ENCODE assay signal across 13 cellular contexts in the genomic region with DNA sequence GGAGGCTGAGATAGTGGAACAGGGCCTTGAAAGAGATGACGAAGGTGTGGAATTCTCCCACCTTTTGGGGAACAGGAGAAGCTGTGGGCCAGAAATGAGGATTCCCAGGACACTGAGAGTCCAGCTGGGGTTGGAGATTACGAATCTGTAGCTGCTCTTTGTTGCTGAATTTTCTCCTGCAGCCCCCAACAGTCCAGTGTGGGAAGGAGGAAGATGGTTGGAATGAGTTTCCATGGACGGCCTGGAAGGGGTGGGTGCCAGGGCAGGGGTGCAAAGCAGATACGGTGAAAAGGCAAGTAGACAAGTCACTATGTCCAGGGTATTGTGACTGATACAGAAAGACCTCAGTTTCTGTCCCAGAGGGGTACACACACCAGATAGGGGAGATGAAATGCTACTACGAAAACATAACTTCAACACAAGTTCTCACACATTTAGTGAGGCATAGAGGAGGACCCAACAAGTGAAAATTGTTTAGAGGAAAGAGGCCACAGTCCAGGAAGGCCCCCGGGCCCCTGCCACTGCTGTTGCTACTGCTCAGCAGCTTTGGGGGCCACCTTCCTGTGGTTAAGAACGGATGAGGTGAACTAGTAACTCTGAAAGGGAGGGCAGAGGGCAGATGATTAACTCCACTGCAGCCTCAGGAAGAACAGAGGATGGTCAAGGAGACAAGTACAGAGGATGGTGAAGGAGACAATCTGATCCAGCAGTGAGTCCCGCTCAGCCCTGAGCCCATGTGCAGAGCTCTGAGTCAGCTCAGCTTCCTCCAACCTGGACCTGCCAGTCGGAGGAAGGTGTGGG. TPM values are rescaled to one million over a fixed set of nuclear protein-coding genes. Genes with fewer than 3 reads are reported as not detected.
DNase-seq lines count a peak whose midpoint lies in the region; ATAC-seq and TF ChIP-seq lines count a peak whose summit lies in the region.
"Had no signal": no experiment of that assay in that cellular context is flagged by ENCODE, and none has a peak within 500 bp of the region (broad histone marks: within the 10 kb centered on the region; RNA-seq: fewer than 3 reads in every experiment).

No MANE protein-coding gene starts in this region.

- peak overlapping the region in 1 of 12 donors; percentile 49 for H3K27ac ChIP-seq in heart left ventricle
- H3K27ac ChIP-seq: psoas muscle had no signal

- H3K36me3 Mint-ChIP-seq in activated naive CD8-positive, alpha-beta T cell treated with anti-CD3 and anti-CD28 coated beads, Interleukin-2, amount 10 ng/mL, durations not matched to agents 7 days and 5 days: peaks cover 13% of the 10 kb centered on the region
- no peaks in the 10 kb centered on the region for H3K36me3 Mint-ChIP-seq in activated T-helper 2 cell treated with anti-CD3 and anti-CD28 coated beads, Interferon-gamma antibody, Interleukin-2, Interleukin-4, amounts not matched to agents 10 μg/mL and 5 μg/mL and 100 μg/mL, durations not matched to agents 14 hours and 24 hours and 36 hours (ENCODE audit: low read depth)

- no peak overlapping the region for H3K4me3 ChIP-seq in heart left ventricle
- H3K4me3 ChIP-seq: K562, psoas muscle had no signal

- no peak overlapping the region for H3K27ac Mint-ChIP-seq in activated naive CD8-positive, alpha-beta T cell treated with anti-CD3 and anti-CD28 coated beads, Interleukin-2, amount 10 ng/mL, durations not matched to agents 7 days and 5 days
- no peak overlapping the region for H3K27ac Mint-ChIP-seq in activated T-helper 2 cell treated with anti-CD3 and anti-CD28 coated beads, Interferon-gamma antibody, Interleukin-2, Interleukin-4, amounts not matched to agents 10 μg/mL and 5 μg/mL and 100 μg/mL, durations not matched to agents 14 hours and 24 hours and 36 hours
- H3K27ac Mint-ChIP-seq: CD14-positive monocyte had no signal

- CTCF ChIA-PET in GM10248 (lab: Yijun Ruan, JAX): interaction anchor here (0.8 to 4.0 kb wide), 11 partner anchors 10 to 180 kb away, joined by 3 to 26 read pairs (median 3); no protein-coding TSS in a partner anchor

- no peaks in the 10 kb centered on the region for H3K27me3 ChIP-seq in heart left ventricle

- no peaks in the 10 kb centered on the region for H3K27me3 Mint-ChIP-seq in activated naive CD8-positive, alpha-beta T cell treated with anti-CD3 and anti-CD28 coated beads, Interleukin-2, amount 10 ng/mL, durations not matched to agents 7 days and 5 days
- H3K27me3 Mint-ChIP-seq in activated T-helper 2 cell treated with anti-CD3 and anti-CD28 coated beads, Interferon-gamma antibody, Interleukin-2, Interleukin-4, amounts not matched to agents 10 μg/mL and 5 μg/mL and 100 μg/mL, durations not matched to agents 14 hours and 24 hours and 36 hours (ENCODE audit: low read depth): peaks cover 3% of the 10 kb centered on the region

- H3K9me3 ChIP-seq in heart left ventricle: peaks cover 0 to 5% (median 0%) of the 10 kb centered on the region in 12 donors
- H3K9me3 ChIP-seq: psoas muscle had no signal

- POLR2A ChIA-PET in GM10248 (lab: Yijun Ruan, JAX): no interaction called here
- POLR2A ChIA-PET in activated naive CD8-positive, alpha-beta T cell treated with anti-CD3 and anti-CD28 coated beads, Interleukin-2, amount 10 ng/mL, durations not matched to agents 7 days and 5 days (lab: Charles Lee): interaction anchor here (2.2 kb wide), 1 partner anchor 18 kb away, joined by 19 read pairs; no protein-coding TSS in a partner anchor

- intact Hi-C loops in heart left ventricle (cut with DNase I): no loop called here
- intact Hi-C loops in activated T-helper 2 cell treated with anti-CD3 and anti-CD28 coated beads, Interferon-gamma antibody, Interleukin-2, Interleukin-4, amounts not matched to agents 10 μg/mL and 5 μg/mL and 100 μg/mL, durations not matched to agents 14 hours and 24 hours and 36 hours (cut with micrococcal nuclease): no loop called here

- H3K36me3 ChIP-seq in heart left ventricle: no peaks in the 10 kb centered on the region

- 67 to 76% (median 67%) methylated on average over 9 of the region's 9 CpGs for WGBS in heart left ventricle, 4 donors

- no peak overlapping the region for H3K4me3 Mint-ChIP-seq in activated naive CD8-positive, alpha-beta T cell treated with anti-CD3 and anti-CD28 coated beads, Interleukin-2, amount 10 ng/mL, durations not matched to agents 7 days and 5 days
- no peak overlapping the region for H3K4me3 Mint-ChIP-seq in activated T-helper 2 cell treated with anti-CD3 and anti-CD28 coated beads, Interferon-gamma antibody, Interleukin-2, Interleukin-4, amounts not matched to agents 10 μg/mL and 5 μg/mL and 100 μg/mL, durations not matched to agents 14 hours and 24 hours and 36 hours (ENCODE audit: low read depth)
- H3K4me3 Mint-ChIP-seq: CD14-positive monocyte had no signal

- DNase-seq in GM10248 (ENCODE audit: extremely low spot score): peak; percentile 53
- DNase-seq in activated naive CD8-positive, alpha-beta T cell treated with anti-CD3 and anti-CD28 coated beads, Interleukin-2, amount 10 ng/mL, durations not matched to agents 7 days and 5 days: peak; percentile 53
- DNase-seq in heart left ventricle: no peak
- DNase-seq in NCI-H2029 treated with DMSO at 0.1 percent for 48 hours (lab: John Stamatoyannopoulos, UW): no peak
- no peak for DNase-seq in Ammon's horn (ENCODE audit: low spot score)
- DNase-seq in activated T-helper 2 cell treated with anti-CD3 and anti-CD28 coated beads, Interferon-gamma antibody, Interleukin-2, Interleukin-4, amounts not matched to agents 10 μg/mL and 5 μg/mL and 100 μg/mL, durations not matched to agents 14 hours and 24 hours and 36 hours (ENCODE audit: low spot score): no peak
- DNase-seq: NCI-H82, psoas muscle had no signal

- no peaks in the 10 kb centered on the region for H3K9me3 Mint-ChIP-seq in activated naive CD8-positive, alpha-beta T cell treated with anti-CD3 and anti-CD28 coated beads, Interleukin-2, amount 10 ng/mL, durations not matched to agents 7 days and 5 days
- no peaks in the 10 kb centered on the region for H3K9me3 Mint-ChIP-seq in activated T-helper 2 cell treated with anti-CD3 and anti-CD28 coated beads, Interferon-gamma antibody, Interleukin-2, Interleukin-4, amounts not matched to agents 10 μg/mL and 5 μg/mL and 100 μg/mL, durations not matched to agents 14 hours and 24 hours and 36 hours

- TF ChIP-seq CTCF in GM10248 (IDR thresholded peaks at IDR 0.05; ENCODE audit: control extremely low read depth, extremely low read depth, low read depth, missing control alignments): no peak
- no peak for TF ChIP-seq CTCF in heart left ventricle (IDR thresholded peaks at IDR 0.05)

- ATAC-seq in GM19438 (IDR thresholded peaks at IDR 0.05; ENCODE audit: low read depth, unreplicated experiment) (peak; percentile 90), HG03108 (IDR thresholded peaks at IDR 0.05; ENCODE audit: unreplicated experiment) (peak; percentile 85), heart left ventricle (no peak)
- ATAC-seq in activated naive CD8-positive, alpha-beta T cell treated with anti-CD3 and anti-CD28 coated beads, Interleukin-2, amount 10 ng/mL, durations not matched to agents 7 days and 5 days (ENCODE audit: low read depth): peak; percentile 89
- ATAC-seq: K562, psoas muscle had no signal

- peaks cover 13% of the 10 kb centered on the region for H3K4me1 Mint-ChIP-seq in activated naive CD8-positive, alpha-beta T cell treated with anti-CD3 and anti-CD28 coated beads, Interleukin-2, amount 10 ng/mL, durations not matched to agents 7 days and 5 days
- H3K4me1 Mint-ChIP-seq in activated T-helper 2 cell treated with anti-CD3 and anti-CD28 coated beads, Interferon-gamma antibody, Interleukin-2, Interleukin-4, amounts not matched to agents 10 μg/mL and 5 μg/mL and 100 μg/mL, durations not matched to agents 14 hours and 24 hours and 36 hours (ENCODE audit: low read depth): peaks cover 1% of the 10 kb centered on the region

- TF ChIP-seq POLR2A in heart left ventricle (IDR thresholded peaks at IDR 0.05): no peak

- peaks cover 0 to 27% (median 0%) of the 10 kb centered on the region in 12 donors for H3K4me1 ChIP-seq in heart left ventricle
- H3K4me1 ChIP-seq: psoas muscle had no signal

RNA-seq across cellular contexts. Expression of gene CD244, which starts 7.3 kb away (rescaled TPM):
- 1 to 10 TPM; 6.0 to 7.8 TPM for total RNA-seq in activated naive CD8-positive, alpha-beta T cell treated with anti-CD3 and anti-CD28 coated beads, Interleukin-2, amount 10 ng/mL, durations not matched to agents 7 days and 5 days
- total RNA-seq in heart left ventricle: 1 to 10 TPM in 2 of 9 donors, under 1 TPM in 2, not detected in 5; 0.10 to 2.2 (median 1.2) TPM
- under 1 TPM; 0.08 to 0.22 TPM for polyA plus RNA-seq in heart left ventricle
- 0.21 and 0.32 TPM in 2 replicates for total RNA-seq in activated T-helper 2 cell treated with anti-CD3 and anti-CD28 coated beads, Interferon-gamma antibody, Interleukin-2, Interleukin-4, amounts not matched to agents 10 μg/mL and 5 μg/mL and 100 μg/mL, durations not matched to agents 14 hours and 24 hours and 36 hours
- total RNA-seq: K562, kidney epithelial cell had no signal
- polyA plus RNA-seq: K562 had no signal

RNA-seq across cellular contexts. Expression of gene ITLN1, which starts 29.6 kb away (rescaled TPM):
- total RNA-seq in activated naive CD8-positive, alpha-beta T cell treated with anti-CD3 and anti-CD28 coated beads, Interleukin-2, amount 10 ng/mL, durations not matched to agents 7 days and 5 days: not detected
- total RNA-seq in heart left ventricle: 1,000 to 10,000 TPM in 1 of 9 donors, 10 to 100 TPM in 1, 1 to 10 TPM in 3, under 1 TPM in 2, not detected in 2; 0.35 to 2,168 (median 2.6) TPM
- 1 to 10 TPM in 1 of 2 donors, under 1 TPM in 1; 0.62 to 2.1 TPM for polyA plus RNA-seq in heart left ventricle
- not detected in 2 replicates for total RNA-seq in activated T-helper 2 cell treated with anti-CD3 and anti-CD28 coated beads, Interferon-gamma antibody, Interleukin-2, Interleukin-4, amounts not matched to agents 10 μg/mL and 5 μg/mL and 100 μg/mL, durations not matched to agents 14 hours and 24 hours and 36 hours
- total RNA-seq: K562, kidney epithelial cell had no signal
- polyA plus RNA-seq: K562 had no signal

RNA-seq across cellular contexts. Expression of gene LY9, which starts 59.4 kb away (rescaled TPM):
- 10 to 100 TPM; 70.9 to 73.6 TPM for total RNA-seq in activated naive CD8-positive, alpha-beta T cell treated with anti-CD3 and anti-CD28 coated beads, Interleukin-2, amount 10 ng/mL, durations not matched to agents 7 days and 5 days
- 1 to 10 TPM in 1 of 9 donors, under 1 TPM in 4, not detected in 4; 0.06 to 2.5 (median 0.37) TPM for total RNA-seq in heart left ventricle
- under 1 TPM in 1 of 2 donors, not detected in 1; 0.18 TPM for polyA plus RNA-seq in heart left ventricle
- 0.28 and 0.34 TPM in 2 replicates for total RNA-seq in activated T-helper 2 cell treated with anti-CD3 and anti-CD28 coated beads, Interferon-gamma antibody, Interleukin-2, Interleukin-4, amounts not matched to agents 10 μg/mL and 5 μg/mL and 100 μg/mL, durations not matched to agents 14 hours and 24 hours and 36 hours
- total RNA-seq: K562, kidney epithelial cell had no signal
- polyA plus RNA-seq: K562 had no signal

Comparison
In these comparisons a context has a peak if more than half of its experiments do, and no peak if none do; other contexts are left out.
1. DNase-seq: peak in GM10248 (single experiment) and activated naive CD8-positive, alpha-beta T cell treated with anti-CD3 and anti-CD28 coated beads, Interleukin-2, amount 10 ng/mL, durations not matched to agents 7 days and 5 days (single experiment); none in heart left ventricle (0 of 5), NCI-H2029 treated with DMSO at 0.1 percent for 48 hours (single experiment), Ammon's horn (single experiment) and activated T-helper 2 cell treated with anti-CD3 and anti-CD28 coated beads, Interferon-gamma antibody, Interleukin-2, Interleukin-4, amounts not matched to agents 10 μg/mL and 5 μg/mL and 100 μg/mL, durations not matched to agents 14 hours and 24 hours and 36 hours (single experiment).
2. ATAC-seq: peak in GM19438 (single experiment), HG03108 (single experiment) and activated naive CD8-positive, alpha-beta T cell treated with anti-CD3 and anti-CD28 coated beads, Interleukin-2, amount 10 ng/mL, durations not matched to agents 7 days and 5 days (single experiment); none in heart left ventricle (0 of 4).
3. RNA of gene LY9, which starts 59.4 kb away (total RNA-seq): 70.9 to 73.6 TPM in activated naive CD8-positive, alpha-beta T cell treated with anti-CD3 and anti-CD28 coated beads, Interleukin-2, amount 10 ng/mL, durations not matched to agents 7 days and 5 days; 0.28 to 0.34 TPM in activated T-helper 2 cell treated with anti-CD3 and anti-CD28 coated beads, Interferon-gamma antibody, Interleukin-2, Interleukin-4, amounts not matched to agents 10 μg/mL and 5 μg/mL and 100 μg/mL, durations not matched to agents 14 hours and 24 hours and 36 hours and 0.06 to 2.5 TPM in heart left ventricle; every median in the first group is over 10 times any median in the second.